In genomic region chr11:67791598-67792170, GRCh38 we compare ENCODE assay signal across 8 cellular contexts.
DNase-seq lines count a peak whose midpoint lies in the region; ATAC-seq, FAIRE-seq and TF ChIP-seq lines count a peak whose summit lies in the region.
"Not testable (repeated sequence)": the region's sequence is repeated elsewhere in the genome, so short reads cannot be mapped to it uniquely, and the experiment has no call there.

No MANE protein-coding gene starts in this region.

- H3K9me3 Mint-ChIP-seq in CD8-positive, alpha-beta memory T cell; naive thymus-derived CD8-positive, alpha-beta T cell: not testable (repeated sequence)

- not testable (repeated sequence) for TF ChIP-seq EP300 in K562 (IDR thresholded peaks at IDR 0.05; ENCODE audit: low read length)

- not testable (repeated sequence) for H3K27me3 Mint-ChIP-seq in CD8-positive, alpha-beta memory T cell; naive thymus-derived CD8-positive, alpha-beta T cell

- not testable (repeated sequence) for TF ChIP-seq CTCF in OCI-LY7 (conservative IDR thresholded peaks at IDR 0.05; ENCODE audit: low read length); K562 (IDR thresholded peaks at IDR 0.05 in 2 of 3, conservative IDR thresholded peaks at IDR 0.05 in 1 of 3; ENCODE audit: insufficient read depth in 2 of 3, low read depth in 1 of 3, low read length in 3 of 3); fibroblast of pulmonary artery (IDR thresholded peaks at IDR 0.05; ENCODE audit: low read length, missing control alignments); thyroid gland (IDR thresholded peaks at IDR 0.05)

- H3K4me3 Mint-ChIP-seq in CD8-positive, alpha-beta memory T cell: peak overlapping the region in 5 of 7 donors; percentile 25 to 78 (median 60)
- H3K4me3 Mint-ChIP-seq in naive thymus-derived CD8-positive, alpha-beta T cell: peak overlapping the region in 8 of 10 donors; percentile 19 to 73 (median 49)

- H3K27me3 ChIP-seq in CD8-positive, alpha-beta memory T cell (ENCODE audit: insufficient read depth, low read length, poor library complexity, severe bottlenecking); K562 (ENCODE audit: control insufficient read depth in 2 of 2, insufficient read depth in 2 of 2, low read length in 2 of 2); thyroid gland: not testable (repeated sequence)

- not testable (repeated sequence) for TF ChIP-seq POLR2A in K562 (conservative IDR thresholded peaks at IDR 0.05); thyroid gland (IDR thresholded peaks at IDR 0.05)

- not testable (repeated sequence) for TF ChIP-seq RAD21 in K562 (CRISPR knock-in tag; conservative IDR thresholded peaks at IDR 0.05 in 1 of 2, IDR thresholded peaks at IDR 0.05 in 1 of 2)

- not testable (repeated sequence) for FAIRE-seq in K562 (lab: Jason Lieb, UNC)

- POLR2A ChIA-PET in CD8-positive, alpha-beta memory T cell (lab: Charles Lee); OCI-LY7 (lab: Charles Lee); K562 (lab: Yijun Ruan, JAX); naive thymus-derived CD8-positive, alpha-beta T cell (lab: Charles Lee): not testable (repeated sequence)

- in situ Hi-C loops in K562 (cut with MboI): loop anchor here (10.0 kb wide), 1 partner anchor 127 kb away; no protein-coding TSS in a partner anchor

- not testable (repeated sequence) for H3K4me3 ChIP-seq in CD8-positive, alpha-beta memory T cell (ENCODE audit: low read length); OCI-LY7 (ENCODE audit: low read depth, low read length, poor library complexity, severe bottlenecking); K562; fibroblast of pulmonary artery (replicated peaks; ENCODE audit: low read depth, low read length); thyroid gland (replicated peaks in 1 of 3)

- not testable (repeated sequence) for H3K36me3 ChIP-seq in CD8-positive, alpha-beta memory T cell (ENCODE audit: insufficient read depth, low read length); OCI-LY7 (ENCODE audit: insufficient read depth, low read length); K562 (ENCODE audit: control insufficient read depth, insufficient read depth, low read length); thyroid gland

- CTCF ChIA-PET in CD8-positive, alpha-beta memory T cell (lab: Charles Lee); OCI-LY7 (lab: Charles Lee; ENCODE audit: unreplicated experiment); K562 (lab: Yijun Ruan, JAX; ENCODE audit: low intra/inter-chr PET ratio): not testable (repeated sequence)

- not testable (repeated sequence) for H3K27ac ChIP-seq in CD8-positive, alpha-beta memory T cell (ENCODE audit: low read depth, low read length); OCI-LY7 (ENCODE audit: low read depth, low read length, poor library complexity, severe bottlenecking); K562 (ENCODE audit: extremely low read depth, low read depth, low read length); thyroid gland

- BruUV-seq in OCI-LY7 (replicated peaks; lab: Mats Ljungman, UMichigan); K562 (replicated peaks; lab: Mats Ljungman, UMichigan): not testable (repeated sequence)

- DNase-seq in CD8-positive, alpha-beta memory T cell: peak in 1 of 5 donors; percentile 19
- DNase-seq in ELR (ENCODE audit: low read depth) (peak; percentile 3), NCI-H1105 treated with DMSO at 0.1 percent for 48 hours (lab: John Stamatoyannopoulos, UW) (peak; percentile 16), K562 (ENCODE audit: extremely low read depth in 1 of 4, low spot score in 3 of 4) (peak in 3 of 4 experiments; percentile 6 to 8 (median 8)), fibroblast of pulmonary artery (ENCODE audit: low read depth) (peak; percentile 1), thyroid gland (peak; percentile 6 to 16)
- DNase-seq in OCI-LY7 (ENCODE audit: low spot score): not testable (repeated sequence)
- DNase-seq in naive thymus-derived CD8-positive, alpha-beta T cell: peak in 4 of 10 donors; percentile 19 to 28 (median 22)

- WGBS in K562 (ENCODE audit: insufficient coverage, low coverage, missing lambda C conversion rate): 26% methylated on average over 10 of the region's 11 CpGs
- 44 to 45% methylated on average over 11 of the region's 11 CpGs for WGBS in thyroid gland, 2 donors

- not testable (repeated sequence) for H3K79me2 ChIP-seq in OCI-LY7 (ENCODE audit: insufficient read depth, low read depth, low read length); K562 (ENCODE audit: control insufficient read depth, insufficient read depth, low read length)

- H3K9me1 ChIP-seq in K562 (ENCODE audit: control insufficient read depth, insufficient read depth, low read length): not testable (repeated sequence)

- H3K9me2 ChIP-seq in OCI-LY7 (ENCODE audit: insufficient read depth, low read length): not testable (repeated sequence)

- not testable (repeated sequence) for H3K4me2 ChIP-seq in OCI-LY7 (ENCODE audit: low read length)
- 0 out of 2 replicates have a peak overlapping the region, but pooled peaks have one; percentile 11 for H3K4me2 ChIP-seq in K562 (ENCODE audit: insufficient read depth, low read length)

- ATAC-seq in K562: peak; percentile 35; the same call in 1 of the 3 replicates
- ATAC-seq in naive thymus-derived CD8-positive, alpha-beta T cell: not testable (repeated sequence)

- peak overlapping the region; percentile 51; the same call in 1 of the 2 replicates for H2AFZ ChIP-seq in OCI-LY7 (ENCODE audit: low read length)
- H2AFZ ChIP-seq in K562 (ENCODE audit: low read depth, low read length): not testable (repeated sequence)

- peaks cover 7 to 12% (median 12%) of the 10 kb centered on the region in 3 donors for H3K4me1 Mint-ChIP-seq in CD8-positive, alpha-beta memory T cell
- peaks cover 7 to 16% (median 13%) of the 10 kb centered on the region in 4 donors for H3K4me1 Mint-ChIP-seq in naive thymus-derived CD8-positive, alpha-beta T cell

- not testable (repeated sequence) for H4K20me1 ChIP-seq in OCI-LY7 (ENCODE audit: insufficient read depth, low read length); K562 (replicated peaks; ENCODE audit: control insufficient read depth, insufficient read depth, low read length)

- not testable (repeated sequence) for H3K9me3 ChIP-seq in CD8-positive, alpha-beta memory T cell (ENCODE audit: low read length); OCI-LY7 (ENCODE audit: low read length); K562 (replicated peaks; ENCODE audit: control insufficient read depth, insufficient read depth, low read depth, low read length); thyroid gland

- H3K9ac ChIP-seq in K562 (ENCODE audit: insufficient read depth in 1 of 2, low read depth in 2 of 2, low read length in 2 of 2): not testable (repeated sequence)

- not testable (repeated sequence) for H3K36me3 Mint-ChIP-seq in CD8-positive, alpha-beta memory T cell; naive thymus-derived CD8-positive, alpha-beta T cell

- not testable (repeated sequence) for H3K4me1 ChIP-seq in CD8-positive, alpha-beta memory T cell (ENCODE audit: insufficient read depth, low read length); K562 (replicated peaks in 1 of 2; ENCODE audit: control insufficient read depth in 2 of 2, insufficient read depth in 2 of 2, low read length in 2 of 2); thyroid gland
- peaks cover 12% of the 10 kb centered on the region for H3K4me1 ChIP-seq in OCI-LY7 (ENCODE audit: insufficient read depth, low read length, poor library complexity, severe bottlenecking)

- intact Hi-C loops in OCI-LY7 (cut with micrococcal nuclease; ENCODE audit: unreplicated experiment) (loop anchor here (2.0 to 5.0 kb wide), 2 partner anchors 59 to 164 kb away; partner anchors contain the start of gene NUDT8), K562 (cut with micrococcal nuclease) (loop anchor here (2.0 kb wide), 1 partner anchor 209 kb away; the partner anchor contains the start of gene GSTP1)
- intact Hi-C loops in thyroid gland (cut with DNase I): not testable (repeated sequence)

- not testable (repeated sequence) for H3K27ac Mint-ChIP-seq in CD8-positive, alpha-beta memory T cell
- peak overlapping the region in 4 of 10 donors; percentile 7 to 72 (median 32) for H3K27ac Mint-ChIP-seq in naive thymus-derived CD8-positive, alpha-beta T cell
